Comparison of ENCODE assay signal across 14 cellular contexts in the genomic region with DNA sequence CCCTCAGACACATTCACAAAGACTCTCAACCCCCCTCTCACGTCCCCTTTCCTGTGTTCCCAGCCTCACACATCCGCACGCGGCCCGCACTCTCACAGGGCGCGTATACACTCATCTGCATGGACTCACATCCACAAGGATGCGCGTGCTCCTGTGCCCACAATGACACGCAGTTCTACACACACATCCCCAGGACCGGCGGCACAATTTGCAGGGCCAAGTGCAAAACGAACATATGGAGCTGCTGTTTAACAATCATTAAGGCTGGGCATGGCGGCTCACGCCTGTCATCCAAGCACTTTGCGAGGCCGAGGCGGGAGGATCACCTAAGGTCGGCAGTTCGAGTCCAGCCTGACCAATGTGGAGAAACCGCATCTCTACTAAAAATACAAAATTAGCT. TPM values are rescaled to one million over a fixed set of nuclear protein-coding genes. Genes with fewer than 3 reads are reported as not detected.
DNase-seq lines count a peak whose midpoint lies in the region; ATAC-seq and TF ChIP-seq lines count a peak whose summit lies in the region.
"Had no signal": no experiment of that assay in that cellular context is flagged by ENCODE, and none has a peak within 500 bp of the region (broad histone marks: within the 10 kb centered on the region; RNA-seq: fewer than 3 reads in every experiment).

No MANE protein-coding gene starts in this region.

- 90% methylated on average over 11 of the region's 21 CpGs; no CpG with 5 or more reads in 1 of the 2 donors for WGBS in gastroesophageal sphincter (ENCODE audit: low coverage in 1 of 2), 2 donors

- H3F3A ChIP-seq in GM23338 (replicated peaks; ENCODE audit: low read depth): no peaks in the 10 kb centered on the region

- H3K36me3 ChIP-seq in GM23338 (ENCODE audit: insufficient read depth): no peaks in the 10 kb centered on the region
- H3K36me3 ChIP-seq in SJSA1: peaks cover 8% of the 10 kb centered on the region; the same call in 1 of the 2 replicates
- no peaks in the 10 kb centered on the region for H3K36me3 ChIP-seq in gastroesophageal sphincter
- H3K36me3 ChIP-seq in skeletal muscle tissue (ENCODE audit: control insufficient read depth in 3 of 3, insufficient read depth in 3 of 3, low read length in 3 of 3): no peaks in the 10 kb centered on the region
- H3K36me3 ChIP-seq: thoracic aorta had no signal

- no peaks in the 10 kb centered on the region for H3K9me3 Mint-ChIP-seq in GM23338
- H3K9me3 Mint-ChIP-seq: CD14-positive monocyte had no signal

- H3K27ac Mint-ChIP-seq in GM23338: peak overlapping the region; percentile 12; the same call in 1 of the 2 replicates
- H3K27ac Mint-ChIP-seq: immature natural killer cell had no signal

- no peak overlapping the region for H3K4me3 Mint-ChIP-seq in GM23338
- H3K4me3 Mint-ChIP-seq: CD14-positive monocyte, immature natural killer cell had no signal

- H3K27me3 ChIP-seq in GM23338 (ENCODE audit: insufficient read depth) (no peaks in the 10 kb centered on the region), SJSA1 (replicated peaks) (no peaks in the 10 kb centered on the region), gastroesophageal sphincter (no peaks in the 10 kb centered on the region), skeletal muscle tissue (ENCODE audit: control insufficient read depth in 3 of 3, insufficient read depth in 3 of 3, low read length in 3 of 3) (no peaks in the 10 kb centered on the region)

- no peaks in the 10 kb centered on the region for H3K9me2 ChIP-seq in GM23338 (ENCODE audit: insufficient read depth)

- no peak for TF ChIP-seq POLR2A in gastroesophageal sphincter (IDR thresholded peaks at IDR 0.05)

- H3K27me3 Mint-ChIP-seq in GM23338 (ENCODE audit: insufficient read depth, low read depth, poor library complexity): peaks cover 18% of the 10 kb centered on the region

- H3K4me3 ChIP-seq in GM23338: no peak overlapping the region
- no peak overlapping the region for H3K4me3 ChIP-seq in SJSA1
- no peak overlapping the region for H3K4me3 ChIP-seq in gastroesophageal sphincter
- H3K4me3 ChIP-seq in skeletal muscle tissue (ENCODE audit: low read length in 3 of 3): no peak overlapping the region
- H3K4me3 ChIP-seq: thoracic aorta had no signal

- no peak overlapping the region for H2AFZ ChIP-seq in GM23338

- peaks cover 13% of the 10 kb centered on the region; the same call in 1 of the 2 replicates for H3K4me1 ChIP-seq in GM23338 (ENCODE audit: insufficient read depth)
- H3K4me1 ChIP-seq in SJSA1 (replicated peaks): peaks cover 77% of the 10 kb centered on the region
- peaks cover 3 to 97% (median 58%) of the 10 kb centered on the region in 3 donors for H3K4me1 ChIP-seq in gastroesophageal sphincter
- peaks cover 30 to 48% (median 48%) of the 10 kb centered on the region in 3 donors for H3K4me1 ChIP-seq in skeletal muscle tissue (ENCODE audit: control insufficient read depth in 3 of 3, insufficient read depth in 3 of 3, low read length in 3 of 3)

- ATAC-seq in GM23338: no peak
- no peak for ATAC-seq in gastroesophageal sphincter
- no peak for ATAC-seq in GM21515 (IDR thresholded peaks at IDR 0.05; ENCODE audit: unreplicated experiment)

- H4K20me1 ChIP-seq in GM23338 (replicated peaks; ENCODE audit: insufficient read depth): no peaks in the 10 kb centered on the region

- no peak overlapping the region for H3K4me2 ChIP-seq in GM23338

- no peaks in the 10 kb centered on the region for H3K79me2 ChIP-seq in GM23338 (replicated peaks; ENCODE audit: insufficient read depth)

- no peaks in the 10 kb centered on the region for H3K9me3 ChIP-seq in SJSA1 (replicated peaks)
- no peaks in the 10 kb centered on the region for H3K9me3 ChIP-seq in gastroesophageal sphincter
- H3K9me3 ChIP-seq in skeletal muscle tissue (ENCODE audit: control insufficient read depth in 3 of 3, low read length in 3 of 3): no peaks in the 10 kb centered on the region
- H3K9me3 ChIP-seq: thoracic aorta had no signal

- H3K36me3 Mint-ChIP-seq in GM23338 (ENCODE audit: low read depth): no peaks in the 10 kb centered on the region
- H3K36me3 Mint-ChIP-seq: CD14-positive monocyte, immature natural killer cell had no signal

- no peak for TF ChIP-seq EP300 in gastroesophageal sphincter (IDR thresholded peaks at IDR 0.05)

- DNase-seq in GM23338 (ENCODE audit: low spot score) (no peak), SJSA1 (ENCODE audit: low read depth in 1 of 2, low spot score in 2 of 2) (no peak), islet precursor cell (no peak), DMS153 treated with DMSO at 0.1 percent for 48 hours (lab: John Stamatoyannopoulos, UW; ENCODE audit: unreplicated experiment) (no peak)
- DNase-seq: activated gamma-delta T cell treated with Interleukin-2 at 50 U/mL for 16 hours; effector memory CD4-positive, alpha-beta T cell; immature natural killer cell; stimulated activated CD4-positive, alpha-beta T cell treated with anti-CD3 and anti-CD28 coated beads, Interleukin-1b, Interleukin-23, amount 100 ng/mL, for 48 hours had no signal

- peaks cover 36% of the 10 kb centered on the region for H3K4me1 Mint-ChIP-seq in GM23338

- H3K9ac ChIP-seq in skeletal muscle tissue (ENCODE audit: low read depth in 1 of 3, low read length in 3 of 3): peak overlapping the region in 1 of 3 donors; percentile 25

- H3K27ac ChIP-seq in GM23338 (ENCODE audit: low read depth) (no peak overlapping the region), SJSA1 (peak overlapping the region; percentile 97), gastroesophageal sphincter (peak overlapping the region in 3 of 4 donors; percentile 86 to 93 (median 90)), skeletal muscle tissue (ENCODE audit: low read depth, low read length) (peak overlapping the region; percentile 18)
- H3K27ac ChIP-seq: VCaP had no signal

- TF ChIP-seq CTCF in GM23338 (conservative IDR thresholded peaks at IDR 0.05; ENCODE audit: low read depth in 2 of 2): no peak
- TF ChIP-seq CTCF in gastroesophageal sphincter (IDR thresholded peaks at IDR 0.05): no peak

TF ChIP-seq in GM23338, 12 proteins besides CTCF, POLR2A, EP300 and RAD21 (continues in another document):
- TF ChIP-seq JUNB (IDR thresholded peaks at IDR 0.05; ENCODE audit: unreplicated experiment): no peak
- no peak for TF ChIP-seq ZNF114 (CRISPR knock-in tag; IDR thresholded peaks at IDR 0.05)
- TF ChIP-seq, protein P1, sequence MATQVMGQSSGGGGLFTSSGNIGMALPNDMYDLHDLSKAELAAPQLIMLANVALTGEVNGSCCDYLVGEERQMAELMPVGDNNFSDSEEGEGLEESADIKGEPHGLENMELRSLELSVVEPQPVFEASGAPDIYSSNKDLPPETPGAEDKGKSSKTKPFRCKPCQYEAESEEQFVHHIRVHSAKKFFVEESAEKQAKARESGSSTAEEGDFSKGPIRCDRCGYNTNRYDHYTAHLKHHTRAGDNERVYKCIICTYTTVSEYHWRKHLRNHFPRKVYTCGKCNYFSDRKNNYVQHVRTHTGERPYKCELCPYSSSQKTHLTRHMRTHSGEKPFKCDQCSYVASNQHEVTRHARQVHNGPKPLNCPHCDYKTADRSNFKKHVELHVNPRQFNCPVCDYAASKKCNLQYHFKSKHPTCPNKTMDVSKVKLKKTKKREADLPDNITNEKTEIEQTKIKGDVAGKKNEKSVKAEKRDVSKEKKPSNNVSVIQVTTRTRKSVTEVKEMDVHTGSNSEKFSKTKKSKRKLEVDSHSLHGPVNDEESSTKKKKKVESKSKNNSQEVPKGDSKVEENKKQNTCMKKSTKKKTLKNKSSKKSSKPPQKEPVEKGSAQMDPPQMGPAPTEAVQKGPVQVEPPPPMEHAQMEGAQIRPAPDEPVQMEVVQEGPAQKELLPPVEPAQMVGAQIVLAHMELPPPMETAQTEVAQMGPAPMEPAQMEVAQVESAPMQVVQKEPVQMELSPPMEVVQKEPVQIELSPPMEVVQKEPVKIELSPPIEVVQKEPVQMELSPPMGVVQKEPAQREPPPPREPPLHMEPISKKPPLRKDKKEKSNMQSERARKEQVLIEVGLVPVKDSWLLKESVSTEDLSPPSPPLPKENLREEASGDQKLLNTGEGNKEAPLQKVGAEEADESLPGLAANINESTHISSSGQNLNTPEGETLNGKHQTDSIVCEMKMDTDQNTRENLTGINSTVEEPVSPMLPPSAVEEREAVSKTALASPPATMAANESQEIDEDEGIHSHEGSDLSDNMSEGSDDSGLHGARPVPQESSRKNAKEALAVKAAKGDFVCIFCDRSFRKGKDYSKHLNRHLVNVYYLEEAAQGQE (IDR thresholded peaks at IDR 0.05; ENCODE audit: unreplicated experiment): no peak
- TF ChIP-seq, protein P2, sequence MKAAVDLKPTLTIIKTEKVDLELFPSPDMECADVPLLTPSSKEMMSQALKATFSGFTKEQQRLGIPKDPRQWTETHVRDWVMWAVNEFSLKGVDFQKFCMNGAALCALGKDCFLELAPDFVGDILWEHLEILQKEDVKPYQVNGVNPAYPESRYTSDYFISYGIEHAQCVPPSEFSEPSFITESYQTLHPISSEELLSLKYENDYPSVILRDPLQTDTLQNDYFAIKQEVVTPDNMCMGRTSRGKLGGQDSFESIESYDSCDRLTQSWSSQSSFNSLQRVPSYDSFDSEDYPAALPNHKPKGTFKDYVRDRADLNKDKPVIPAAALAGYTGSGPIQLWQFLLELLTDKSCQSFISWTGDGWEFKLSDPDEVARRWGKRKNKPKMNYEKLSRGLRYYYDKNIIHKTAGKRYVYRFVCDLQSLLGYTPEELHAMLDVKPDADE (IDR thresholded peaks at IDR 0.05): no peak
- TF ChIP-seq EZH2phosphoT487 (IDR thresholded peaks at IDR 0.05; ENCODE audit: unreplicated experiment): no peak
- TF ChIP-seq EZH2 (IDR thresholded peaks at IDR 0.05; ENCODE audit: low read depth, unreplicated experiment): no peak

RNA-seq across cellular contexts. Expression of a gene that starts 36.4 kb away (rescaled TPM):
- 18.1 and 24.1 TPM in 2 replicates for total RNA-seq in GM23338 (2014; rRNA removed; shearing (Covaris generic))
- 4.7 and 7.0 TPM in 2 replicates for polyA plus RNA-seq in GM23338 (2016; fragmentation: Nextera tagmentation; extraction: Ambion mirVana)
- 86.7 and 94.7 TPM in 2 replicates for total RNA-seq in SJSA1 (2014; rRNA removed; shearing (Covaris generic))
- total RNA-seq in gastroesophageal sphincter (100 to 1,000 TPM; 121 to 206 (median 136) TPM), skeletal muscle tissue (37.6 TPM)
- polyA plus RNA-seq: CD14-positive monocyte, immature natural killer cell had no signal
